In genomic region chr2:19349911-19350677, GRCh38 we compare ENCODE assay signal across 9 cellular contexts. TPM values are rescaled to one million over a fixed set of nuclear protein-coding genes. Genes with fewer than 3 reads are reported as not detected.
A peak's percentile ranks its signal among the peaks of the same experiment; 100 is the strongest.
DNase-seq lines count a peak whose midpoint lies in the region; ATAC-seq and TF ChIP-seq lines count a peak whose summit lies in the region.
"Had no signal": no experiment of that assay in that cellular context is flagged by ENCODE, and none has a peak within 500 bp of the region (broad histone marks: within the 10 kb centered on the region; RNA-seq: fewer than 3 reads in every experiment).

No MANE protein-coding gene starts in this region.

- H3K9me3 Mint-ChIP-seq in activated naive CD8-positive, alpha-beta T cell treated with anti-CD3 and anti-CD28 coated beads for 36 hours = no peaks in the 10 kb centered on the region

- peaks cover 20% of the 10 kb centered on the region for H3K4me1 Mint-ChIP-seq in activated naive CD8-positive, alpha-beta T cell treated with anti-CD3 and anti-CD28 coated beads for 36 hours

- intact Hi-C loops in right cardiac atrium (cut with DNase I) (loop anchor here in 2 of 4 donors (5.0 to 10.0 kb wide), 3 partner anchors 355 to 512 kb away; no protein-coding TSS in a partner anchor), psoas muscle (cut with DNase I) (loop anchor here (5.0 to 10.0 kb wide), 4 partner anchors 507 to 825 kb away; no protein-coding TSS in a partner anchor)

- no peak overlapping the region for H3K27ac ChIP-seq in right cardiac atrium (ENCODE audit: low read length)
- no peak overlapping the region for H3K27ac ChIP-seq in psoas muscle

- H3K9me3 ChIP-seq in MG63 (no peaks in the 10 kb centered on the region), right cardiac atrium (ENCODE audit: control insufficient read depth, low read length) (no peaks in the 10 kb centered on the region), psoas muscle (no peaks in the 10 kb centered on the region)

- no peak overlapping the region for H3K4me3 ChIP-seq in MG63
- peak overlapping the region; percentile 7 for H3K4me3 ChIP-seq in right cardiac atrium (ENCODE audit: low read length)
- H3K4me3 ChIP-seq in psoas muscle = peak overlapping the region; percentile 38

- H3K27me3 ChIP-seq in MG63 (no peaks in the 10 kb centered on the region), right cardiac atrium (ENCODE audit: control insufficient read depth, insufficient read depth) (no peaks in the 10 kb centered on the region), psoas muscle (ENCODE audit: insufficient read depth in 3 of 3, low read length in 2 of 3) (no peaks in the 10 kb centered on the region)

- H3K27ac Mint-ChIP-seq in activated naive CD8-positive, alpha-beta T cell treated with anti-CD3 and anti-CD28 coated beads for 36 hours = no peak overlapping the region

- H3K4me3 Mint-ChIP-seq in activated naive CD8-positive, alpha-beta T cell treated with anti-CD3 and anti-CD28 coated beads for 36 hours = no peak overlapping the region

- peak; percentile 30 to 48 for ATAC-seq in right cardiac atrium
- peak in 3 of 4 donors; percentile 19 to 46 (median 27) for ATAC-seq in psoas muscle
- no peak for ATAC-seq in GM18519 (IDR thresholded peaks at IDR 0.05; ENCODE audit: low FRiP score, unreplicated experiment)

- H3K27me3 Mint-ChIP-seq in activated naive CD8-positive, alpha-beta T cell treated with anti-CD3 and anti-CD28 coated beads for 36 hours = peaks cover 67% of the 10 kb centered on the region

- peaks cover 11% of the 10 kb centered on the region for H3K36me3 Mint-ChIP-seq in activated naive CD8-positive, alpha-beta T cell treated with anti-CD3 and anti-CD28 coated beads for 36 hours

- no peaks in the 10 kb centered on the region for H3K36me3 ChIP-seq in MG63
- H3K36me3 ChIP-seq in psoas muscle (ENCODE audit: insufficient read depth in 1 of 2, low read depth in 1 of 2) = peaks cover 0 to 21% of the 10 kb centered on the region in 2 donors

- TF ChIP-seq CTCF in psoas muscle (IDR thresholded peaks at IDR 0.05) = peak; percentile 62

- 39% methylated on average over 47 of the region's 47 CpGs for WGBS in right cardiac atrium
- WGBS in psoas muscle, 3 donors = 54 to 64% (median 56%) methylated on average over 44 to 47 of the region's 47 CpGs

- peaks cover 9% of the 10 kb centered on the region for H3K4me1 ChIP-seq in right cardiac atrium (ENCODE audit: control insufficient read depth, insufficient read depth, low read length)
- peaks cover 10% of the 10 kb centered on the region for H3K4me1 ChIP-seq in psoas muscle

- DNase-seq in DMS53 treated with DMSO at 0.1 percent for 48 hours (lab: John Stamatoyannopoulos, UW; ENCODE audit: unreplicated experiment) (peak; percentile 58), MG63 (peak; percentile 34), right cardiac atrium (peak; percentile 63 to 86 (median 84)), psoas muscle (peak; percentile 68 to 76), ureter (ENCODE audit: low spot score) (no peak), D341Med (ENCODE audit: low spot score) (no peak)
- peak; percentile 64 for DNase-seq in activated naive CD8-positive, alpha-beta T cell treated with anti-CD3 and anti-CD28 coated beads for 36 hours

RNA-seq across cellular contexts. Expression of gene OSR1, which starts 8.3 kb away (rescaled TPM):
- not detected in 2 replicates for total RNA-seq in MG63 (2014; rRNA removed; shearing (Covaris generic); ENCODE audit: low replicate concordance)
- not detected for total RNA-seq in activated naive CD8-positive, alpha-beta T cell treated with anti-CD3 and anti-CD28 coated beads for 36 hours
- 10 to 100 TPM in 1 of 4 donors, 1 to 10 TPM in 3; 5.7 to 26.5 (median 8.7) TPM for total RNA-seq in right cardiac atrium
- 9.6 TPM for polyA plus RNA-seq in right cardiac atrium
- total RNA-seq in psoas muscle = 1 to 10 TPM; 2.0 to 6.7 (median 3.3) TPM
- 1 to 10 TPM; 1.1 to 3.3 (median 1.3) TPM for polyA plus RNA-seq in psoas muscle
- total RNA-seq in ureter = 34.7 TPM
- total RNA-seq: HT1080 had no signal

Comparison
In these comparisons a context has a peak if more than half of its experiments do, and no peak if none do; other contexts are left out.
1. DNase-seq: peak in DMS53 treated with DMSO at 0.1 percent for 48 hours (single experiment), MG63 (single experiment), activated naive CD8-positive, alpha-beta T cell treated with anti-CD3 and anti-CD28 coated beads for 36 hours (single experiment), right cardiac atrium (3 of 3) and psoas muscle (2 of 2); none in ureter (single experiment) and D341Med (single experiment).